In genomic region chr3:32870373-32871091, GRCh38 we compare ENCODE assay signal across 28 cellular contexts. TPM values are rescaled to one million over a fixed set of nuclear protein-coding genes. Genes with fewer than 3 reads are reported as not detected.
DNase-seq lines count a peak whose midpoint lies in the region; TF ChIP-seq lines count a peak whose summit lies in the region.
"Had no signal": no experiment of that assay in that cellular context is flagged by ENCODE, and none has a peak within 500 bp of the region (broad histone marks: within the 10 kb centered on the region; RNA-seq: fewer than 3 reads in every experiment).

No MANE protein-coding gene starts in this region.

- DNase-seq in DMS79 treated with DMSO at 0.1 percent for 48 hours (lab: John Stamatoyannopoulos, UW) (peak; percentile 34), endodermal cell (no peak), nephron progenitor cell (no peak), NCI-H2227 treated with DMSO at 0.1 percent for 48 hours (lab: John Stamatoyannopoulos, UW) (no peak), Calu3 (no peak), SIG-M5 (lab: John Stamatoyannopoulos, UW) (no peak)
- DNase-seq: activated CD4-positive, alpha-beta memory T cell treated with anti-CD3 and anti-CD28 coated beads, Interleukin-2, amount 10 ng/mL, durations not matched to agents 7 days and 5 days; activated CD4-positive, CD25-positive, alpha-beta regulatory T cell treated with anti-CD3 and anti-CD28 coated beads, Interleukin-2, amount 50 U/mL, for 72 hours; activated naive CD8-positive, alpha-beta T cell treated with anti-CD3 and anti-CD28 coated beads, Interleukin-2, amount 10 ng/mL, durations not matched to agents 7 days and 5 days; cerebellar nuclear complex; GF-D8; GM23248; naive B cell; NCI-H1105 treated with DMSO at 0.1 percent for 48 hours; NCI-H2171; NCI-H524 treated with DMSO at 0.1 percent for 48 hours; ovary; stimulated activated CD4-positive, alpha-beta T cell treated with anti-CD3 and anti-CD28 coated beads, Interleukin-4, amount 100 ng/mL, for 24 hours; stimulated activated naive CD4-positive, alpha-beta T cell; T-cell; testis; uterus had no signal

- H3K4me3 ChIP-seq in HUES6 (ENCODE audit: low read depth, low read length) (peak overlapping the region; percentile 51), endodermal cell (ENCODE audit: low read length) (peak overlapping the region; percentile 70)
- H3K4me3 ChIP-seq: GM23248, ovary, right atrium auricular region, SJSA1, testis, uterus had no signal

- H3K4me3 Mint-ChIP-seq in endodermal cell (peak overlapping the region; percentile 45), nephron progenitor cell (peak overlapping the region; percentile 72), Calu3 (ENCODE audit: low read depth, unreplicated experiment) (no peak overlapping the region)
- H3K4me3 Mint-ChIP-seq: activated CD4-positive, alpha-beta memory T cell treated with anti-CD3 and anti-CD28 coated beads, Interleukin-2, amount 10 ng/mL, durations not matched to agents 7 days and 5 days; activated naive CD8-positive, alpha-beta T cell treated with anti-CD3 and anti-CD28 coated beads, Interleukin-2, amount 10 ng/mL, durations not matched to agents 7 days and 5 days; CD14-positive monocyte; naive B cell; T-cell had no signal

- H3K27ac ChIP-seq in HUES6 (ENCODE audit: low read depth, low read length) (peak overlapping the region; percentile 80), endodermal cell (ENCODE audit: low read depth, low read length) (peak overlapping the region; percentile 89)
- H3K27ac ChIP-seq: epithelial cell of prostate, GM23248, ovary, right atrium auricular region, SJSA1, testis, uterus had no signal

- H3K4me1 Mint-ChIP-seq in endodermal cell (peaks cover 77% of the 10 kb centered on the region), nephron progenitor cell (peaks cover 89% of the 10 kb centered on the region), Calu3 (ENCODE audit: low read depth, unreplicated experiment) (no peaks in the 10 kb centered on the region)
- H3K4me1 Mint-ChIP-seq: activated CD4-positive, alpha-beta memory T cell treated with anti-CD3 and anti-CD28 coated beads, Interleukin-2, amount 10 ng/mL, durations not matched to agents 7 days and 5 days; activated naive CD8-positive, alpha-beta T cell treated with anti-CD3 and anti-CD28 coated beads, Interleukin-2, amount 10 ng/mL, durations not matched to agents 7 days and 5 days; naive B cell; T-cell had no signal

- BruUV-seq in Calu3 (replicated peaks; lab: Mats Ljungman, UMichigan), result no TSS peak

- H3K36me3 Mint-ChIP-seq in endodermal cell (ENCODE audit: low read depth) (peaks cover 19% of the 10 kb centered on the region), nephron progenitor cell (ENCODE audit: low read depth) (peaks cover 31% of the 10 kb centered on the region), Calu3 (ENCODE audit: insufficient read depth, unreplicated experiment) (no peaks in the 10 kb centered on the region)
- H3K36me3 Mint-ChIP-seq: activated naive CD8-positive, alpha-beta T cell treated with anti-CD3 and anti-CD28 coated beads, Interleukin-2, amount 10 ng/mL, durations not matched to agents 7 days and 5 days; CD14-positive monocyte; naive B cell; T-cell had no signal

- peak overlapping the region; percentile 94 for H3K27ac Mint-ChIP-seq in endodermal cell
- peak overlapping the region; percentile 84 for H3K27ac Mint-ChIP-seq in nephron progenitor cell
- no peak overlapping the region for H3K27ac Mint-ChIP-seq in Calu3 (ENCODE audit: unreplicated experiment)
- H3K27ac Mint-ChIP-seq: activated CD4-positive, alpha-beta memory T cell treated with anti-CD3 and anti-CD28 coated beads, Interleukin-2, amount 10 ng/mL, durations not matched to agents 7 days and 5 days; activated naive CD8-positive, alpha-beta T cell treated with anti-CD3 and anti-CD28 coated beads, Interleukin-2, amount 10 ng/mL, durations not matched to agents 7 days and 5 days; naive B cell; T-cell had no signal

- TF ChIP-seq CTCF in endodermal cell (conservative IDR thresholded peaks at IDR 0.05), result no peak
- no peak for TF ChIP-seq CTCF in nephron progenitor cell (IDR thresholded peaks at IDR 0.05)
- no peak for TF ChIP-seq CTCF in Calu3 (IDR thresholded peaks at IDR 0.05; ENCODE audit: unreplicated experiment)

- H3K27me3 Mint-ChIP-seq in endodermal cell (ENCODE audit: insufficient read depth) (no peaks in the 10 kb centered on the region), nephron progenitor cell (ENCODE audit: low read depth, poor library complexity) (peaks cover 4% of the 10 kb centered on the region), Calu3 (ENCODE audit: unreplicated experiment) (peaks cover 16% of the 10 kb centered on the region)

- peaks cover 30% of the 10 kb centered on the region for H3K36me3 ChIP-seq in HUES6 (ENCODE audit: control insufficient read depth, insufficient read depth, low read length)
- peaks cover 33% of the 10 kb centered on the region for H3K36me3 ChIP-seq in endodermal cell (ENCODE audit: control insufficient read depth, insufficient read depth, low read length)
- H3K36me3 ChIP-seq: ovary, right atrium auricular region, SJSA1, uterus had no signal

- H3K27me3 ChIP-seq in HUES6 (ENCODE audit: control insufficient read depth, insufficient read depth, low read length), result no peaks in the 10 kb centered on the region
- H3K27me3 ChIP-seq in endodermal cell (ENCODE audit: control insufficient read depth, insufficient read depth, low read length, poor library complexity, severe bottlenecking), result no peaks in the 10 kb centered on the region
- H3K27me3 ChIP-seq: ovary, right atrium auricular region, SJSA1, testis, uterus had no signal

- peaks cover 85% of the 10 kb centered on the region for H3K4me1 ChIP-seq in HUES6 (ENCODE audit: control insufficient read depth, insufficient read depth, low read length)
- H3K4me1 ChIP-seq in endodermal cell (ENCODE audit: control insufficient read depth, insufficient read depth, low read length), result peaks cover 24% of the 10 kb centered on the region

- intact Hi-C loops in Calu3 (cut with micrococcal nuclease; ENCODE audit: unreplicated experiment), result no loop called here

- H3K9me3 ChIP-seq in HUES6 (ENCODE audit: control insufficient read depth, insufficient read depth, low read depth, low read length), result no peaks in the 10 kb centered on the region
- no peaks in the 10 kb centered on the region for H3K9me3 ChIP-seq in endodermal cell (ENCODE audit: control insufficient read depth, low read length)
- H3K9me3 ChIP-seq: ovary, right atrium auricular region, SJSA1, testis, uterus had no signal

- CTCF ChIA-PET in Calu3 (lab: Charles Lee), result no interaction called here

- peak overlapping the region; percentile 65 for H3K9ac ChIP-seq in HUES6 (ENCODE audit: low read length)
- peak overlapping the region; percentile 26 for H3K9ac ChIP-seq in endodermal cell (ENCODE audit: extremely low read depth, low read length, poor library complexity, severe bottlenecking)
- H3K9ac ChIP-seq: GM23248 had no signal

- 60 to 65% methylated on average over 7 to 10 of the region's 10 CpGs for WGBS in endodermal cell (ENCODE audit: insufficient coverage in 1 of 2, insufficient read length in 1 of 2), 2 experiments

- no peaks in the 10 kb centered on the region for H3K9me3 Mint-ChIP-seq in endodermal cell
- H3K9me3 Mint-ChIP-seq in nephron progenitor cell, result no peaks in the 10 kb centered on the region
- no peaks in the 10 kb centered on the region for H3K9me3 Mint-ChIP-seq in Calu3 (ENCODE audit: low read depth, unreplicated experiment)
- H3K9me3 Mint-ChIP-seq: activated CD4-positive, alpha-beta memory T cell treated with anti-CD3 and anti-CD28 coated beads, Interleukin-2, amount 10 ng/mL, durations not matched to agents 7 days and 5 days; activated naive CD8-positive, alpha-beta T cell treated with anti-CD3 and anti-CD28 coated beads, Interleukin-2, amount 10 ng/mL, durations not matched to agents 7 days and 5 days; CD14-positive monocyte; naive B cell; T-cell had no signal

RNA-seq across cellular contexts. Expression of gene TRIM71, which starts 52.7 kb away (rescaled TPM):
- 100 to 1,000 TPM; 154 to 169 TPM for total RNA-seq in endodermal cell
- polyA plus RNA-seq in endodermal cell (2013, experiment 1 of 2), result 25.8 TPM
- 26.8 TPM for polyA plus RNA-seq in endodermal cell (2013, experiment 2 of 2)
- not detected in 2 replicates for total RNA-seq in Calu3 (2022)
- total RNA-seq: activated CD4-positive, alpha-beta memory T cell treated with anti-CD3 and anti-CD28 coated beads, Interleukin-2, amount 10 ng/mL, durations not matched to agents 7 days and 5 days; activated naive CD8-positive, alpha-beta T cell treated with anti-CD3 and anti-CD28 coated beads, Interleukin-2, amount 10 ng/mL, durations not matched to agents 7 days and 5 days; mesenteric fat pad; right atrium auricular region had no signal

Comparison
In these comparisons a context has a peak if more than half of its experiments do, and no peak if none do; other contexts are left out.
1. RNA of gene TRIM71, which starts 52.7 kb away (total RNA-seq): 154 to 169 TPM in endodermal cell; not detected in Calu3; every median in the first group is over 100 times any median in the second.